In the genomic region with DNA sequence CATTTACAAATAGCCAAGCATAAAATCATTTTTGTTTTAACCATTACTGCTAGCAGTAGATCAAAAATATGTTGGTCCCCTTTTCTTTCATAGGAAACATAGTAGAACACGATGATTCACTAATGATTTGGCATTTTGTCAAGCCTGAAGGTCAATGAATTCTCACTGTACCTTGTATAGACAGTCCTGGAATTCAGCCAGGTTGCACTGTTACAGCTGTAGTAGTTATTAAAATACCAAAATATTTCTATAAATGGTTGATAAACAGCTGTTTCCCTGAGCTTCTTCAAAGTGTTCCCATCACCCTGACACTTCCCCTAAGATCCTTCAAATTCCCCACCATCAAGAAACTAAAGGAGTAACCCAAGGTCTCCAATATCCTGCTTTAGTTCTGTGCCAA, we compare ENCODE assay signal across 21 cellular contexts.
DNase-seq lines count a peak whose midpoint lies in the region; FAIRE-seq and TF ChIP-seq lines count a peak whose summit lies in the region.
"Had no signal": no experiment of that assay in that cellular context is flagged by ENCODE, and none has a peak within 500 bp of the region (broad histone marks: within the 10 kb centered on the region; RNA-seq: fewer than 3 reads in every experiment).

No MANE protein-coding gene starts in this region.

- TF ChIP-seq CTCF in MCF 10A (IDR thresholded peaks at IDR 0.05; ENCODE audit: unreplicated experiment) = no peak
- no peak for TF ChIP-seq CTCF in breast epithelium (IDR thresholded peaks at IDR 0.05)
- TF ChIP-seq CTCF in fibroblast of pulmonary artery (IDR thresholded peaks at IDR 0.05; ENCODE audit: low read length, missing control alignments) = no peak

- no peak for TF ChIP-seq POLR2A in breast epithelium (IDR thresholded peaks at IDR 0.05)

- H3K4me1 ChIP-seq in breast epithelium (no peaks in the 10 kb centered on the region), SJCRH30 (peaks cover 23% of the 10 kb centered on the region), small intestine (ENCODE audit: control insufficient read depth in 2 of 2, insufficient read depth in 1 of 2, low read depth in 1 of 2, low read length in 1 of 2) (no peaks in the 10 kb centered on the region)
- H3K4me1 ChIP-seq: esophagus squamous epithelium had no signal

- H3K27me3 ChIP-seq in breast epithelium (no peaks in the 10 kb centered on the region), SJCRH30 (no peaks in the 10 kb centered on the region), small intestine (ENCODE audit: control insufficient read depth in 2 of 2, insufficient read depth in 2 of 2, low read length in 2 of 2) (no peaks in the 10 kb centered on the region)
- H3K27me3 ChIP-seq: esophagus squamous epithelium, sigmoid colon had no signal

- no peaks in the 10 kb centered on the region for H3K27me3 Mint-ChIP-seq in MCF 10A (ENCODE audit: insufficient read depth, unreplicated experiment)
- H3K27me3 Mint-ChIP-seq: activated naive CD4-positive, alpha-beta T cell treated with anti-CD3 and anti-CD28 coated beads, Interleukin-2, amount 10 ng/mL, durations not matched to agents 7 days and 5 days had no signal

- intact Hi-C loops in MCF 10A (cut with micrococcal nuclease) (no loop called here), breast epithelium (cut with DNase I; ENCODE audit: low total_unique reads) (no loop called here)

- no peaks in the 10 kb centered on the region for H3K9me3 ChIP-seq in breast epithelium
- no peaks in the 10 kb centered on the region for H3K9me3 ChIP-seq in SJCRH30 (replicated peaks)
- no peaks in the 10 kb centered on the region for H3K9me3 ChIP-seq in small intestine (ENCODE audit: control insufficient read depth, low read depth)
- H3K9me3 ChIP-seq: esophagus squamous epithelium, sigmoid colon had no signal

- H3K27ac ChIP-seq in breast epithelium (no peak overlapping the region), SJCRH30 (no peak overlapping the region), small intestine (ENCODE audit: low read depth in 1 of 2, low read length in 1 of 2) (no peak overlapping the region)
- H3K27ac ChIP-seq: esophagus squamous epithelium, PC-9, sigmoid colon had no signal

- H3K36me3 ChIP-seq in breast epithelium = no peaks in the 10 kb centered on the region
- H3K36me3 ChIP-seq in SJCRH30 = no peaks in the 10 kb centered on the region
- H3K36me3 ChIP-seq in small intestine (ENCODE audit: control insufficient read depth in 2 of 2, insufficient read depth in 2 of 2, low read length in 2 of 2) = no peaks in the 10 kb centered on the region
- H3K36me3 ChIP-seq: esophagus squamous epithelium, sigmoid colon had no signal

- no peak overlapping the region for H3K4me3 Mint-ChIP-seq in MCF 10A (ENCODE audit: unreplicated experiment)
- H3K4me3 Mint-ChIP-seq: activated naive CD4-positive, alpha-beta T cell treated with anti-CD3 and anti-CD28 coated beads, Interleukin-2, amount 10 ng/mL, durations not matched to agents 7 days and 5 days; CD8-positive, alpha-beta T cell had no signal

- POLR2A ChIA-PET in MCF 10A (lab: Yijun Ruan, JAX) = interaction anchor here (1.0 kb wide), 1 partner anchor 32 kb away, joined by 4 read pairs; no protein-coding TSS in a partner anchor

- H3K4me3 ChIP-seq in breast epithelium = no peak overlapping the region
- H3K4me3 ChIP-seq in SJCRH30 = no peak overlapping the region
- no peak overlapping the region for H3K4me3 ChIP-seq in fibroblast of pulmonary artery (replicated peaks; ENCODE audit: low read depth, low read length)
- no peak overlapping the region for H3K4me3 ChIP-seq in small intestine (ENCODE audit: low read depth in 1 of 2, low read length in 2 of 2)
- H3K4me3 ChIP-seq: esophagus squamous epithelium, PC-9, sigmoid colon had no signal

- CTCF ChIA-PET in MCF 10A (lab: Yijun Ruan, JAX) = interaction anchor here (0.6 kb wide), 1 partner anchor 211 kb away, joined by 3 read pairs; no protein-coding TSS in a partner anchor

- H3K9me3 Mint-ChIP-seq in MCF 10A (ENCODE audit: unreplicated experiment) = no peaks in the 10 kb centered on the region
- H3K9me3 Mint-ChIP-seq: activated naive CD4-positive, alpha-beta T cell treated with anti-CD3 and anti-CD28 coated beads, Interleukin-2, amount 10 ng/mL, durations not matched to agents 7 days and 5 days had no signal

- peaks cover 7% of the 10 kb centered on the region for H3K4me1 Mint-ChIP-seq in MCF 10A (ENCODE audit: insufficient read depth, unreplicated experiment)
- H3K4me1 Mint-ChIP-seq: activated naive CD4-positive, alpha-beta T cell treated with anti-CD3 and anti-CD28 coated beads, Interleukin-2, amount 10 ng/mL, durations not matched to agents 7 days and 5 days had no signal

- no peak for FAIRE-seq in small intestine (lab: Jason Lieb, UNC)

- DNase-seq in MCF 10A (ENCODE audit: unreplicated experiment) (peak; percentile 72), breast epithelium (ENCODE audit: low spot score in 2 of 2) (no peak), SJCRH30 (peak; percentile 30 to 57), fibroblast of pulmonary artery (ENCODE audit: low read depth) (peak; percentile 62), small intestine (peak; percentile 26), amniotic stem cell (lab: John Stamatoyannopoulos, UW) (no peak), HuH-7 (ENCODE audit: low spot score) (no peak), NCI-H526 (lab: John Stamatoyannopoulos, UW) (no peak)
- DNase-seq: activated naive CD4-positive, alpha-beta T cell treated with anti-CD3 and anti-CD28 coated beads, Interleukin-2, amount 10 ng/mL, durations not matched to agents 7 days and 5 days; CD8-positive, alpha-beta T cell; DND-41; esophagus squamous epithelium; H7; hippocampal formation; KG1; kidney glomerular epithelial cell; NCI-H1436; NCI-H526 treated with DMSO at 0.1 percent for 48 hours; occipital lobe; PC-9; sigmoid colon had no signal

- no peaks in the 10 kb centered on the region for H3K36me3 Mint-ChIP-seq in MCF 10A (ENCODE audit: insufficient read depth, unreplicated experiment)
- H3K36me3 Mint-ChIP-seq: activated naive CD4-positive, alpha-beta T cell treated with anti-CD3 and anti-CD28 coated beads, Interleukin-2, amount 10 ng/mL, durations not matched to agents 7 days and 5 days; CD8-positive, alpha-beta T cell had no signal

- WGBS in small intestine, 3 donors = 6 to 21% (median 17%) methylated on average over 1 of the region's 1 CpG

- no peak overlapping the region for H3K27ac Mint-ChIP-seq in MCF 10A (ENCODE audit: low read depth, unreplicated experiment)
- H3K27ac Mint-ChIP-seq: activated naive CD4-positive, alpha-beta T cell treated with anti-CD3 and anti-CD28 coated beads, Interleukin-2, amount 10 ng/mL, durations not matched to agents 7 days and 5 days; CD8-positive, alpha-beta T cell had no signal

- BruUV-seq in MCF 10A (replicated peaks; lab: Mats Ljungman, UMichigan) = no TSS peak

Comparison
In these comparisons a context has a peak if more than half of its experiments do, and no peak if none do; other contexts are left out.
1. DNase-seq: peak in MCF 10A (single experiment), SJCRH30 (2 of 2), fibroblast of pulmonary artery (single experiment) and small intestine (single experiment); none in breast epithelium (0 of 2), amniotic stem cell (single experiment), HuH-7 (single experiment) and NCI-H526 (0 of 2).